Comparison of ENCODE assay signal across 9 cellular contexts in genomic region chr14:95482967-95483842, GRCh38. TPM values are rescaled to one million over a fixed set of nuclear protein-coding genes. Genes with fewer than 3 reads are reported as not detected.
DNase-seq lines count a peak whose midpoint lies in the region; ATAC-seq and TF ChIP-seq lines count a peak whose summit lies in the region.
"Had no signal": no experiment of that assay in that cellular context is flagged by ENCODE, and none has a peak within 500 bp of the region (broad histone marks: within the 10 kb centered on the region; RNA-seq: fewer than 3 reads in every experiment).

No MANE protein-coding gene starts in this region.

- no peaks in the 10 kb centered on the region for H3K36me3 ChIP-seq in testis (ENCODE audit: low read depth, missing control alignments)

- no peaks in the 10 kb centered on the region for H3K27me3 ChIP-seq in testis

- no peak overlapping the region for H3K4me3 Mint-ChIP-seq in natural killer cell

- peak; percentile 79 for DNase-seq in HS-27A (ENCODE audit: low read depth)
- peak; percentile 88 for DNase-seq in brain pericyte (ENCODE audit: low read depth, low spot score)
- no peak for DNase-seq in left lobe of liver (ENCODE audit: low spot score)
- DNase-seq in testis, result peak; percentile 62
- DNase-seq in NCI-H146 (lab: John Stamatoyannopoulos, UW), result no peak
- DNase-seq in NCI-H2171 (lab: John Stamatoyannopoulos, UW), result no peak
- no peak for DNase-seq in natural killer cell

- peak overlapping the region in 1 of 2 donors; percentile 63 for H3K27ac Mint-ChIP-seq in natural killer cell

- no peak overlapping the region for H3K4me3 ChIP-seq in testis

- intact Hi-C loops in testis (cut with DNase I; ENCODE audit: low total_unique reads), result no loop called here
- intact Hi-C loops in natural killer cell (cut with micrococcal nuclease), result loop anchor here (5.0 kb wide), 1 partner anchor 41 kb away; no protein-coding TSS in a partner anchor

- peaks cover 19 to 65% of the 10 kb centered on the region in 2 donors for H3K4me1 Mint-ChIP-seq in natural killer cell

- H3K27me3 Mint-ChIP-seq in natural killer cell (ENCODE audit: low read depth in 2 of 2), result no peaks in the 10 kb centered on the region

- peak overlapping the region in 1 of 2 donors; percentile 71 for H3K27ac ChIP-seq in testis
- H3K27ac ChIP-seq: KMS-11 had no signal

- no peaks in the 10 kb centered on the region for H3K36me3 Mint-ChIP-seq in natural killer cell

- H3K9me3 ChIP-seq in testis, result no peaks in the 10 kb centered on the region

- no peak for TF ChIP-seq CTCF in testis (IDR thresholded peaks at IDR 0.05)
- no peak for TF ChIP-seq CTCF in natural killer cell (IDR thresholded peaks at IDR 0.05)

- peak; percentile 5 for ATAC-seq in left lobe of liver
- no peak for ATAC-seq in HG02981 (IDR thresholded peaks at IDR 0.05; ENCODE audit: unreplicated experiment)
- ATAC-seq in natural killer cell, result no peak

- 41 to 71% methylated on average over 14 to 17 of the region's 17 CpGs for WGBS in testis, 2 donors

- TF ChIP-seq POLR2A in testis (IDR thresholded peaks at IDR 0.05), result no peak

- H3K4me1 ChIP-seq in testis, result peaks cover 15% of the 10 kb centered on the region

- no peaks in the 10 kb centered on the region for H3K9me3 Mint-ChIP-seq in natural killer cell

RNA-seq across cellular contexts. Expression of gene SYNE3, which starts 33.2 kb away (rescaled TPM):
- total RNA-seq in left lobe of liver (13.6 TPM), testis (10 to 100 TPM; 37.6 to 38.9 TPM), natural killer cell (10 to 100 TPM; 10.6 to 17.3 (median 15.4) TPM)
- 8.3 TPM for polyA plus RNA-seq in testis (ENCODE audit: insufficient read depth, low read depth, low replicate concordance)

RNA-seq across cellular contexts. Expression of gene GLRX5, which starts 51.6 kb away (rescaled TPM):
- 31.4 TPM for total RNA-seq in left lobe of liver
- total RNA-seq in testis, result 10 to 100 TPM; 83.9 to 95.0 TPM
- polyA plus RNA-seq in testis (ENCODE audit: insufficient read depth, low read depth, low replicate concordance), result 101 TPM
- total RNA-seq in natural killer cell, result 10 to 100 TPM; 16.7 to 26.0 (median 23.4) TPM

Comparison
In these comparisons a context has a peak if more than half of its experiments do, and no peak if none do; other contexts are left out.
1. DNase-seq: peak in HS-27A (single experiment), brain pericyte (single experiment) and testis (single experiment); none in left lobe of liver (single experiment), NCI-H146 (single experiment), NCI-H2171 (single experiment) and natural killer cell (single experiment).